ENCODE assay signal across 2 cellular contexts in genomic region chr2:214127178-214127970, GRCh38.
TF ChIP-seq lines count a peak whose summit lies in the region.

No MANE protein-coding gene starts in this region.

TF ChIP-seq in IMR-90, 13 proteins besides CTCF, POLR2A, EP300 and RAD21:
- TF ChIP-seq NFE2L2 (IDR thresholded peaks at IDR 0.05; ENCODE audit: low read depth, low read length) (no peak), CEBPB (IDR thresholded peaks at IDR 0.05; ENCODE audit: low read depth, low read length) (peak; percentile 20; the same call in 1 of the 2 replicates)

TF ChIP-seq in H1, 55 proteins besides CTCF, POLR2A, EP300 and RAD21:
- TF ChIP-seq SP1 (IDR thresholded peaks at IDR 0.05; ENCODE audit: low read depth, low read length) (peak; percentile 83), NANOG (IDR thresholded peaks at IDR 0.05; ENCODE audit: insufficient read depth, low read depth, low read length, poor library complexity, severe bottlenecking) (peak; percentile 73), BCL11A (IDR thresholded peaks at IDR 0.05; ENCODE audit: low read depth in 2 of 2, low read length in 2 of 2) (peak in 1 of 2 experiments; percentile 61), SAP30 (IDR thresholded peaks at IDR 0.05; ENCODE audit: insufficient read depth, insufficient replicate concordance, low read length) (no peak), KDM1A (IDR thresholded peaks at IDR 0.05; ENCODE audit: borderline replicate concordance, low read length) (no peak), POU5F1 (IDR thresholded peaks at IDR 0.05; ENCODE audit: low read depth, low read length) (peak; percentile 98), EGR1 (IDR thresholded peaks at IDR 0.05; ENCODE audit: borderline replicate concordance, low read depth, low read length) (peak; percentile 37; the same call in 1 of the 2 replicates), HDAC2 (IDR thresholded peaks at IDR 0.05; ENCODE audit: borderline replicate concordance in 1 of 2, low read depth in 2 of 2, low read length in 2 of 2) (peak in 1 of 2 experiments; percentile 62; a peak in 1 of 4 replicates), ATF2 (IDR thresholded peaks at IDR 0.05; ENCODE audit: low read length) (0 out of 2 replicates have a peak, but pooled peaks have one; percentile 28)
- TF ChIP-seq, protein P1, sequence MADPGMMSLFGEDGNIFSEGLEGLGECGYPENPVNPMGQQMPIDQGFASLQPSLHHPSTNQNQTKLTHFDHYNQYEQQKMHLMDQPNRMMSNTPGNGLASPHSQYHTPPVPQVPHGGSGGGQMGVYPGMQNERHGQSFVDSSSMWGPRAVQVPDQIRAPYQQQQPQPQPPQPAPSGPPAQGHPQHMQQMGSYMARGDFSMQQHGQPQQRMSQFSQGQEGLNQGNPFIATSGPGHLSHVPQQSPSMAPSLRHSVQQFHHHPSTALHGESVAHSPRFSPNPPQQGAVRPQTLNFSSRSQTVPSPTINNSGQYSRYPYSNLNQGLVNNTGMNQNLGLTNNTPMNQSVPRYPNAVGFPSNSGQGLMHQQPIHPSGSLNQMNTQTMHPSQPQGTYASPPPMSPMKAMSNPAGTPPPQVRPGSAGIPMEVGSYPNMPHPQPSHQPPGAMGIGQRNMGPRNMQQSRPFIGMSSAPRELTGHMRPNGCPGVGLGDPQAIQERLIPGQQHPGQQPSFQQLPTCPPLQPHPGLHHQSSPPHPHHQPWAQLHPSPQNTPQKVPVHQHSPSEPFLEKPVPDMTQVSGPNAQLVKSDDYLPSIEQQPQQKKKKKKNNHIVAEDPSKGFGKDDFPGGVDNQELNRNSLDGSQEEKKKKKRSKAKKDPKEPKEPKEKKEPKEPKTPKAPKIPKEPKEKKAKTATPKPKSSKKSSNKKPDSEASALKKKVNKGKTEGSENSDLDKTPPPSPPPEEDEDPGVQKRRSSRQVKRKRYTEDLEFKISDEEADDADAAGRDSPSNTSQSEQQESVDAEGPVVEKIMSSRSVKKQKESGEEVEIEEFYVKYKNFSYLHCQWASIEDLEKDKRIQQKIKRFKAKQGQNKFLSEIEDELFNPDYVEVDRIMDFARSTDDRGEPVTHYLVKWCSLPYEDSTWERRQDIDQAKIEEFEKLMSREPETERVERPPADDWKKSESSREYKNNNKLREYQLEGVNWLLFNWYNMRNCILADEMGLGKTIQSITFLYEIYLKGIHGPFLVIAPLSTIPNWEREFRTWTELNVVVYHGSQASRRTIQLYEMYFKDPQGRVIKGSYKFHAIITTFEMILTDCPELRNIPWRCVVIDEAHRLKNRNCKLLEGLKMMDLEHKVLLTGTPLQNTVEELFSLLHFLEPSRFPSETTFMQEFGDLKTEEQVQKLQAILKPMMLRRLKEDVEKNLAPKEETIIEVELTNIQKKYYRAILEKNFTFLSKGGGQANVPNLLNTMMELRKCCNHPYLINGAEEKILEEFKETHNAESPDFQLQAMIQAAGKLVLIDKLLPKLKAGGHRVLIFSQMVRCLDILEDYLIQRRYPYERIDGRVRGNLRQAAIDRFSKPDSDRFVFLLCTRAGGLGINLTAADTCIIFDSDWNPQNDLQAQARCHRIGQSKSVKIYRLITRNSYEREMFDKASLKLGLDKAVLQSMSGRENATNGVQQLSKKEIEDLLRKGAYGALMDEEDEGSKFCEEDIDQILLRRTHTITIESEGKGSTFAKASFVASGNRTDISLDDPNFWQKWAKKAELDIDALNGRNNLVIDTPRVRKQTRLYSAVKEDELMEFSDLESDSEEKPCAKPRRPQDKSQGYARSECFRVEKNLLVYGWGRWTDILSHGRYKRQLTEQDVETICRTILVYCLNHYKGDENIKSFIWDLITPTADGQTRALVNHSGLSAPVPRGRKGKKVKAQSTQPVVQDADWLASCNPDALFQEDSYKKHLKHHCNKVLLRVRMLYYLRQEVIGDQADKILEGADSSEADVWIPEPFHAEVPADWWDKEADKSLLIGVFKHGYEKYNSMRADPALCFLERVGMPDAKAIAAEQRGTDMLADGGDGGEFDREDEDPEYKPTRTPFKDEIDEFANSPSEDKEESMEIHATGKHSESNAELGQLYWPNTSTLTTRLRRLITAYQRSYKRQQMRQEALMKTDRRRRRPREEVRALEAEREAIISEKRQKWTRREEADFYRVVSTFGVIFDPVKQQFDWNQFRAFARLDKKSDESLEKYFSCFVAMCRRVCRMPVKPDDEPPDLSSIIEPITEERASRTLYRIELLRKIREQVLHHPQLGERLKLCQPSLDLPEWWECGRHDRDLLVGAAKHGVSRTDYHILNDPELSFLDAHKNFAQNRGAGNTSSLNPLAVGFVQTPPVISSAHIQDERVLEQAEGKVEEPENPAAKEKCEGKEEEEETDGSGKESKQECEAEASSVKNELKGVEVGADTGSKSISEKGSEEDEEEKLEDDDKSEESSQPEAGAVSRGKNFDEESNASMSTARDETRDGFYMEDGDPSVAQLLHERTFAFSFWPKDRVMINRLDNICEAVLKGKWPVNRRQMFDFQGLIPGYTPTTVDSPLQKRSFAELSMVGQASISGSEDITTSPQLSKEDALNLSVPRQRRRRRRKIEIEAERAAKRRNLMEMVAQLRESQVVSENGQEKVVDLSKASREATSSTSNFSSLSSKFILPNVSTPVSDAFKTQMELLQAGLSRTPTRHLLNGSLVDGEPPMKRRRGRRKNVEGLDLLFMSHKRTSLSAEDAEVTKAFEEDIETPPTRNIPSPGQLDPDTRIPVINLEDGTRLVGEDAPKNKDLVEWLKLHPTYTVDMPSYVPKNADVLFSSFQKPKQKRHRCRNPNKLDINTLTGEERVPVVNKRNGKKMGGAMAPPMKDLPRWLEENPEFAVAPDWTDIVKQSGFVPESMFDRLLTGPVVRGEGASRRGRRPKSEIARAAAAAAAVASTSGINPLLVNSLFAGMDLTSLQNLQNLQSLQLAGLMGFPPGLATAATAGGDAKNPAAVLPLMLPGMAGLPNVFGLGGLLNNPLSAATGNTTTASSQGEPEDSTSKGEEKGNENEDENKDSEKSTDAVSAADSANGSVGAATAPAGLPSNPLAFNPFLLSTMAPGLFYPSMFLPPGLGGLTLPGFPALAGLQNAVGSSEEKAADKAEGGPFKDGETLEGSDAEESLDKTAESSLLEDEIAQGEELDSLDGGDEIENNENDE (IDR thresholded peaks at IDR 0.05; ENCODE audit: insufficient replicate concordance, low read length): peak; percentile 43
